Comparison of ENCODE assay signal across 8 cellular contexts in the genomic region with DNA sequence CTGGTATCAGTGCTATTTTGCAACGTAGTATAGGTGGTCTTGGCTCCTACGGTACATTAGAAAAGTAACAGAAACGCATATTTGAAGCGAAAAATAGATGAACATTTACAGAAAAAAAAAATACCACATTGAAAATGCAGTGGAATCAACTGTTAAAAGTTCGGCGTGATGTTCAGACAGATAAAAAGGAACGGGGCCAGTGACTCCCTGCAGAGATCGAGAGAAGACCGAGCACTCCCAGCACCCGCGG. TPM values are rescaled to one million over a fixed set of nuclear protein-coding genes. Genes with fewer than 3 reads are reported as not detected.
DNase-seq lines count a peak whose midpoint lies in the region; ATAC-seq and TF ChIP-seq lines count a peak whose summit lies in the region.

No MANE protein-coding gene starts in this region.

- no peak for ATAC-seq in T-helper 17 cell
- no peak for ATAC-seq in HG02852 (IDR thresholded peaks at IDR 0.05; ENCODE audit: unreplicated experiment)
- no peak for ATAC-seq in GM21619 (IDR thresholded peaks at IDR 0.05; ENCODE audit: unreplicated experiment)

- H3K9me3 ChIP-seq in T-helper 17 cell (ENCODE audit: control insufficient read depth, low read length, poor library complexity, severe bottlenecking), result no peaks in the 10 kb centered on the region

- DNase-seq in GM12864 (ENCODE audit: low read depth) (no peak), T-helper 17 cell (no peak), fibroblast of pulmonary artery (ENCODE audit: low read depth) (no peak), ecto neural progenitor cell (ENCODE audit: low spot score) (no peak), NCI-H345 (lab: John Stamatoyannopoulos, UW) (no peak)

- H3K4me1 ChIP-seq in rectal smooth muscle tissue (ENCODE audit: control insufficient read depth, insufficient read depth, low read length), result peaks cover 5% of the 10 kb centered on the region

- H3K27me3 Mint-ChIP-seq in T-helper 17 cell, result no peaks in the 10 kb centered on the region

- no peaks in the 10 kb centered on the region for H3K27me3 ChIP-seq in rectal smooth muscle tissue (ENCODE audit: control insufficient read depth, insufficient read depth, low read length)

- H3K27ac ChIP-seq in rectal smooth muscle tissue (ENCODE audit: low read depth, low read length), result peak overlapping the region; percentile 98

- H3K36me3 Mint-ChIP-seq in T-helper 17 cell (ENCODE audit: low read depth), result peaks cover 8% of the 10 kb centered on the region

- H3K4me3 ChIP-seq in GM12864 (ENCODE audit: low read depth, low read length), result peak overlapping the region; percentile 88
- peak overlapping the region; percentile 95 for H3K4me3 ChIP-seq in fibroblast of pulmonary artery (replicated peaks; ENCODE audit: low read depth, low read length)
- peak overlapping the region; percentile 96 for H3K4me3 ChIP-seq in rectal smooth muscle tissue (ENCODE audit: low read length)

- H3K4me1 Mint-ChIP-seq in T-helper 17 cell, result peaks cover 24% of the 10 kb centered on the region

- H3K9ac ChIP-seq in rectal smooth muscle tissue (ENCODE audit: low read length), result peak overlapping the region; percentile 97

- peak overlapping the region; percentile 93 for H3K27ac Mint-ChIP-seq in T-helper 17 cell

- TF ChIP-seq CTCF in GM12864 (IDR thresholded peaks at IDR 0.05; ENCODE audit: low read depth, low read length, missing control alignments) (no peak), fibroblast of pulmonary artery (IDR thresholded peaks at IDR 0.05; ENCODE audit: low read length, missing control alignments) (no peak)

- H3K4me3 Mint-ChIP-seq in T-helper 17 cell, result peak overlapping the region; percentile 91

- H3K36me3 ChIP-seq in rectal smooth muscle tissue (ENCODE audit: control insufficient read depth, insufficient read depth, low read length), result peaks cover 11% of the 10 kb centered on the region

RNA-seq across cellular contexts. Expression of gene ZNF778, which starts 0.4 kb away (rescaled TPM):
- 1 to 10 TPM; 4.1 to 8.1 TPM for total RNA-seq in T-helper 17 cell

RNA-seq across cellular contexts. Expression of gene SLC22A31, which starts 16.7 kb away (rescaled TPM):
- total RNA-seq in T-helper 17 cell, result under 1 TPM; 0.52 to 0.76 TPM

RNA-seq across cellular contexts. Expression of gene CDH15, which starts 45.5 kb away (rescaled TPM):
- total RNA-seq in T-helper 17 cell, result under 1 TPM in 1 of 2 donors, not detected in 1; 0.12 TPM
